13 cellular contexts compared by ENCODE assay signal in genomic region chr3:159904455-159904854, GRCh38.
DNase-seq lines count a peak whose midpoint lies in the region; ATAC-seq and TF ChIP-seq lines count a peak whose summit lies in the region.
"Had no signal": no experiment of that assay in that cellular context is flagged by ENCODE, and none has a peak within 500 bp of the region (broad histone marks: within the 10 kb centered on the region; RNA-seq: fewer than 3 reads in every experiment).

No MANE protein-coding gene starts in this region.

- H3K36me3 ChIP-seq in OCI-LY3 (replicated peaks; ENCODE audit: low read depth, low read length) = no peaks in the 10 kb centered on the region
- H3K36me3 ChIP-seq: spleen had no signal

- no peaks in the 10 kb centered on the region for H3K79me2 ChIP-seq in OCI-LY3 (ENCODE audit: low read length)

- DNase-seq in CD1c-positive myeloid dendritic cell (ENCODE audit: extremely low spot score) (peak; percentile 72), HuH-7.5 (ENCODE audit: low spot score) (no peak)
- no peak for DNase-seq in stimulated activated CD4-positive, alpha-beta T cell treated with anti-CD3 and anti-CD28 coated beads, Interleukin-15, amount 100 ng/mL, for 24 hours
- DNase-seq: activated CD4-positive, alpha-beta T cell treated with anti-CD3 and anti-CD28 coated beads for 48 hours; anterior cingulate cortex; spleen; T-helper 1 cell had no signal

- H4K20me1 ChIP-seq in OCI-LY3 (ENCODE audit: insufficient read depth, low read length) = no peaks in the 10 kb centered on the region

- H2AFZ ChIP-seq in OCI-LY3 (ENCODE audit: low read depth, low read length) = no peak overlapping the region

- H3K27me3 ChIP-seq in OCI-LY3 (ENCODE audit: low read depth, low read length) = no peaks in the 10 kb centered on the region
- H3K27me3 ChIP-seq: spleen had no signal

- no peaks in the 10 kb centered on the region for H3K9me3 ChIP-seq in OCI-LY3 (ENCODE audit: insufficient read depth, low read length)
- H3K9me3 ChIP-seq: spleen had no signal

- TF ChIP-seq CTCF in OCI-LY3 (IDR thresholded peaks at IDR 0.05; ENCODE audit: low read depth, low read length) = no peak

- H3K9ac ChIP-seq in OCI-LY3 (ENCODE audit: low read length) = peak overlapping the region; percentile 41; the same call in 1 of the 2 replicates

- ATAC-seq in GM21381 (IDR thresholded peaks at IDR 0.05; ENCODE audit: unreplicated experiment) (peak; percentile 35), HG03159 (IDR thresholded peaks at IDR 0.05; ENCODE audit: unreplicated experiment) (peak; percentile 50), GM19023 (IDR thresholded peaks at IDR 0.05; ENCODE audit: unreplicated experiment) (no peak), HG03469 (IDR thresholded peaks at IDR 0.05; ENCODE audit: unreplicated experiment) (no peak)

- peak overlapping the region; percentile 81 for H3K27ac ChIP-seq in OCI-LY3 (ENCODE audit: low read length)
- H3K27ac ChIP-seq: HL-60, spleen had no signal

- H3K4me1 ChIP-seq in OCI-LY3 (ENCODE audit: low read length) = peaks cover 72% of the 10 kb centered on the region

- H3K4me2 ChIP-seq in OCI-LY3 (ENCODE audit: low read length) = peak overlapping the region; percentile 79

- H3K4me3 ChIP-seq in OCI-LY3 (ENCODE audit: low read length) = peak overlapping the region; percentile 41
- H3K4me3 ChIP-seq: spleen had no signal

Comparison
In these comparisons a context has a peak if more than half of its experiments do, and no peak if none do; other contexts are left out.
1. ATAC-seq: peak in GM21381 (single experiment) and HG03159 (single experiment); none in GM19023 (single experiment) and HG03469 (single experiment).